1 cellular context compared by ENCODE assay signal in the genomic region with DNA sequence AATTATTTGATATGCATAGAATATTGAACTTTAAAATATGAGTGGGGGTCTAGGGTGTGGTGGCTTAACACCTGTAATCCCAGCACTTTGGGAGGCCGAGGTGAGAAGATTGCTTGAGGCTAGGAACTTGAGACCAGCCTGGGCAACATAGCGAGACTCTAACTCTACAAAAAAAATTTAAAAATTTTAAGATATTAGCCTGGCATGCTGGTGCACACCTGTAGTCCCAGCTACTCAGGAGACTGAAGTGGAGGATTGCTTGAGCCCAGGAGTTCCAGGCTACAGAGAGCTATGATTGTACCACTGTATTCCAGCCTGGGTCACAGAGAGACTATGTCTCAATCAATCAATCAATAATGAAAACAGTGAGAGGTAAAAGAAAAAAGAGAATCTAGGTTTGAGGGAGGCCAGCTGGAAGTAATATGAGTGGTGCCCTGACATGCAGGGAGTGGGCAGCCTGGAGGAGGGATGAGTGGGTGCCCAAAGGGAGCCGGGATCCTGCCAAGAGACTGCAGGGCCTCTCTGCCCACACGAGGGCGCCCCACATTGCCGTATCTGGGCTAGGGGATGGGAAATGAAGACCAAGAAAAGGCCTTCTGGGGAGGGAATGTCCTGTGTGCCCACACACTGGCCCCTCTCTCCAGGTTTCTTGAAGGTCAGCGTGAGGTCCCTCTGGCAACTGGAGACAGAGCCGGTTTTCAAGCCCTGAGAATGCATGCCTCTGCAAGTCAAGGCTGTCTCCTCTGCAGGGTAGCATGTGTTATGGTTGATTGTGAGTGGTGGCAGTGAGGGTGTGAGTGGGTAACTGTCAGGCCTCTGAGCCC.
TF ChIP-seq lines count a peak whose summit lies in the region.

No MANE protein-coding gene starts in this region.

TF ChIP-seq in HCT116, 20 proteins besides CTCF, POLR2A, EP300 and RAD21 (continued from another document):
- TF ChIP-seq SP1 (IDR thresholded peaks at IDR 0.05; ENCODE audit: low read depth) (no peak), ZNF274 (IDR thresholded peaks at IDR 0.05; ENCODE audit: low read depth, low read length) (no peak), ZFX (IDR thresholded peaks at IDR 0.05) (no peak), SIN3A (IDR thresholded peaks at IDR 0.05; ENCODE audit: low read depth) (no peak), EGR1 (IDR thresholded peaks at IDR 0.05; ENCODE audit: low read depth) (no peak), FOSL1 (IDR thresholded peaks at IDR 0.05; ENCODE audit: low read depth) (no peak), EZH2phosphoT487 (IDR thresholded peaks at IDR 0.05; ENCODE audit: borderline replicate concordance) (no peak)
